28 cellular contexts compared by ENCODE assay signal in genomic region chr21:25338415-25338814, GRCh38.
"Had no signal": no experiment of that assay in that cellular context is flagged by ENCODE, and none has a peak within 500 bp of the region (broad histone marks: within the 10 kb centered on the region; RNA-seq: fewer than 3 reads in every experiment).

No MANE protein-coding gene starts in this region.

- H3K36me3 ChIP-seq: ovary, right lobe of liver, sigmoid colon, stomach, thoracic aorta, thyroid gland, tibial nerve, upper lobe of left lung, vagina had no signal

- H3K79me2 ChIP-seq: parathyroid adenoma had no signal

- H3K4me1 ChIP-seq: parathyroid adenoma, psoas muscle, right lobe of liver, sigmoid colon, stomach, thyroid gland, tibial nerve, upper lobe of left lung, vagina had no signal

- H3K9me3 Mint-ChIP-seq: nephron progenitor cell; neural crest cell; stimulated activated naive CD8-positive, alpha-beta T cell treated with anti-CD3 and anti-CD28 coated beads, Interleukin-15, Interleukin-2, amounts not matched to agents 100 ng/mL and 50 ng/mL, for 24 hours had no signal

- ATAC-seq: natural killer cell treated with Interleukin-12 subunit alpha and Interleukin-12 subunit beta and Interleukin-15 and Interleukin-18, amount 100 ng/mL, for 72 hours; psoas muscle; right cardiac atrium; right lobe of liver; stimulated activated effector memory CD8-positive, alpha-beta T cell treated with anti-CD3 and anti-CD28 coated beads, Interleukin-12 subunit alpha, Interleukin-12 subunit beta, amount 100 ng/mL, for 72 hours; stimulated activated naive B cell treated with anti-CD40 and anti-IgM and Interleukin-4, amounts not matched to agents 10 μg/mL and 1 μg/mL and 100 μg/mL, for 72 hours had no signal

- H3K36me3 Mint-ChIP-seq: natural killer cell treated with Interleukin-12 subunit alpha and Interleukin-12 subunit beta and Interleukin-15 and Interleukin-18, amount 100 ng/mL, for 72 hours; stimulated activated effector memory CD8-positive, alpha-beta T cell treated with anti-CD3 and anti-CD28 coated beads, Interleukin-12 subunit alpha, Interleukin-12 subunit beta, amount 100 ng/mL, for 72 hours had no signal

- H3K27ac Mint-ChIP-seq: natural killer cell treated with Interleukin-12 subunit alpha and Interleukin-12 subunit beta and Interleukin-15 and Interleukin-18, amount 100 ng/mL, for 72 hours; nephron progenitor cell; progenitor cell of endocrine pancreas; stimulated activated effector memory CD8-positive, alpha-beta T cell treated with anti-CD3 and anti-CD28 coated beads, Interleukin-12 subunit alpha, Interleukin-12 subunit beta, amount 100 ng/mL, for 72 hours; stimulated activated naive B cell treated with anti-CD40 and anti-IgM and Interleukin-4, amounts not matched to agents 10 μg/mL and 1 μg/mL and 100 μg/mL, for 72 hours; stimulated activated naive CD8-positive, alpha-beta T cell treated with anti-CD3 and anti-CD28 coated beads, Interleukin-15, Interleukin-2, amounts not matched to agents 100 ng/mL and 50 ng/mL, for 24 hours had no signal

- H3K4me3 Mint-ChIP-seq: natural killer cell treated with Interleukin-12 subunit alpha and Interleukin-12 subunit beta and Interleukin-15 and Interleukin-18, amount 100 ng/mL, for 72 hours; nephron progenitor cell; neural crest cell; stimulated activated effector memory CD8-positive, alpha-beta T cell treated with anti-CD3 and anti-CD28 coated beads, Interleukin-12 subunit alpha, Interleukin-12 subunit beta, amount 100 ng/mL, for 72 hours; stimulated activated naive B cell treated with anti-CD40 and anti-IgM and Interleukin-4, amounts not matched to agents 10 μg/mL and 1 μg/mL and 100 μg/mL, for 72 hours; stimulated activated naive CD8-positive, alpha-beta T cell treated with anti-CD3 and anti-CD28 coated beads, Interleukin-15, Interleukin-2, amounts not matched to agents 100 ng/mL and 50 ng/mL, for 24 hours had no signal

- H3K27ac ChIP-seq: ovary, parathyroid adenoma, psoas muscle, right lobe of liver, sigmoid colon, stomach, thoracic aorta, thyroid gland, tibial nerve, upper lobe of left lung, vagina had no signal

- H3K9ac ChIP-seq: parathyroid adenoma had no signal

- H3K9me3 ChIP-seq: ovary, psoas muscle, right lobe of liver, sigmoid colon, stomach, thoracic aorta, thyroid gland, tibial nerve, upper lobe of left lung, vagina had no signal

- DNase-seq: nephron progenitor cell; occipital lobe; ovary; posterior cingulate gyrus; psoas muscle; right cardiac atrium; right lobe of liver; sigmoid colon; small intestine; stimulated activated CD4-positive, alpha-beta T cell treated with anti-CD3 and anti-CD28 coated beads, Interleukin-15, amount 100 ng/mL, for 24 hours; stimulated activated CD4-positive, alpha-beta T cell treated with anti-CD3 and anti-CD28 coated beads, Interleukin-2, amount 100 ng/mL, for 24 hours; stimulated activated CD4-positive, alpha-beta T cell treated with anti-CD3 and anti-CD28 coated beads, Interleukin-2, amount 100 ng/mL, for 48 hours; stimulated activated CD4-positive, alpha-beta T cell treated with anti-CD3 and anti-CD28 coated beads, Interleukin-4, amount 100 ng/mL, for 24 hours; stimulated activated naive B cell treated with anti-CD40 and anti-IgM and Interleukin-4, amounts not matched to agents 10 μg/mL and 1 μg/mL and 100 μg/mL, for 72 hours; stimulated activated naive CD4-positive, alpha-beta T cell treated with Interleukin-2 at 50 U/mL for 16 hours; stomach; thyroid gland; trophoblast cell; upper lobe of left lung had no signal

- H3K4me1 Mint-ChIP-seq: nephron progenitor cell; neural crest cell; stimulated activated effector memory CD8-positive, alpha-beta T cell treated with anti-CD3 and anti-CD28 coated beads, Interleukin-12 subunit alpha, Interleukin-12 subunit beta, amount 100 ng/mL, for 72 hours had no signal

- H3K27me3 Mint-ChIP-seq: natural killer cell treated with Interleukin-12 subunit alpha and Interleukin-12 subunit beta and Interleukin-15 and Interleukin-18, amount 100 ng/mL, for 72 hours; progenitor cell of endocrine pancreas; stimulated activated naive B cell treated with anti-CD40 and anti-IgM and Interleukin-4, amounts not matched to agents 10 μg/mL and 1 μg/mL and 100 μg/mL, for 72 hours had no signal

- H3K27me3 ChIP-seq: ovary, right lobe of liver, sigmoid colon, stomach, thyroid gland, tibial nerve, upper lobe of left lung, vagina had no signal

- H3K4me3 ChIP-seq: ovary, psoas muscle, right lobe of liver, sigmoid colon, stomach, thoracic aorta, thyroid gland, tibial nerve, upper lobe of left lung, vagina had no signal
